8 cellular contexts compared by ENCODE assay signal in the genomic region with DNA sequence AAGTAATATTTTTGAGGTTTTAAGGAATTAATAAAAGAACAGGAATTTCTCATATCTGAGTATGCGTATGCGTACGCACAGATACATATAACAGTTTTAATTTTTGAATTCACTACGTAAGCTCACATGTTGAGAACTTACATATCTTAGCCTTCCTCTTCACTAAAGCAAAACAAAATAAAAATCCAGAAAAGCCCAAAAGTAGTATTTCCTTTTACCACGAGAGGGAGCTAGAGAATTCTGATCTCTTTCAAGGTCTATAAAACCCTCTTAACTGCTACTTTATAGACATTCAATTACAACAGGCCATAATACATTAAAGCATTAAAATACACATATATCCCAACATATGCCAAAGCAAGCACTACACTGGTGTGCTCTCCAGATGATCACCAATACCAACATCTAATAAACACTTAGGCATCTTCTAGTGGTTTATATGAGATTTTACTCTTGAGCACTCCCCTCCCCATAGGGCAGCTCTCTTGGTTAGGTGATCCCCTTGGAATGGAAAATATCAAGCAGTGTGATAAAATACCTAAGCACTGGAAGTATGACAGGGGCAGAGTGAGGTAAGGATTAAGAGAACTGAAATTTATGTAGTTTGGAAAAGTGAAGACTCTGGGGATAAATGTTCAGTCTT.
DNase-seq lines count a peak whose midpoint lies in the region; ATAC-seq, FAIRE-seq and TF ChIP-seq lines count a peak whose summit lies in the region.

No MANE protein-coding gene starts in this region.

- H3K27ac ChIP-seq in keratinocyte (ENCODE audit: control insufficient read depth, insufficient read depth, low read length) (no peak overlapping the region), upper lobe of right lung (no peak overlapping the region)

- no peaks in the 10 kb centered on the region for H4K20me1 ChIP-seq in keratinocyte (ENCODE audit: control insufficient read depth, extremely low read depth, insufficient read depth, low read length)

- FAIRE-seq in keratinocyte (lab: Jason Lieb, UNC) = peak; percentile 68

- H3K9me1 ChIP-seq in keratinocyte (ENCODE audit: control insufficient read depth, extremely low read depth, insufficient read depth, low read length) = no peaks in the 10 kb centered on the region

- H3K4me3 ChIP-seq in AG09309 (ENCODE audit: control insufficient read depth, low read depth, low read length) (no peak overlapping the region), keratinocyte (ENCODE audit: control insufficient read depth in 2 of 3, extremely low read depth in 1 of 3, insufficient read depth in 2 of 3, low read depth in 1 of 3, low read length in 3 of 3) (no peak overlapping the region), upper lobe of right lung (no peak overlapping the region)

- no peaks in the 10 kb centered on the region for H3K4me1 ChIP-seq in keratinocyte (ENCODE audit: control insufficient read depth, extremely low read depth, insufficient read depth, low read length)
- no peaks in the 10 kb centered on the region for H3K4me1 ChIP-seq in upper lobe of right lung

- in situ Hi-C loops in GM13977 (cut with MboI; ENCODE audit: low pct_unique_long_range_greater_than_20kb, low sequenced_read_pairs, unreplicated experiment) = no loop called here

- peak; percentile 55 for TF ChIP-seq CTCF in AG09309 (IDR thresholded peaks at IDR 0.05; ENCODE audit: control insufficient read depth, insufficient read depth, low read depth, low read length, missing control alignments)
- peak; percentile 57 for TF ChIP-seq CTCF in GM13977 (IDR thresholded peaks at IDR 0.05; ENCODE audit: extremely low read depth, insufficient read depth, missing control alignments)
- TF ChIP-seq CTCF in keratinocyte (optimal IDR thresholded peaks at IDR 0.05 in 1 of 3, IDR thresholded peaks at IDR 0.05 in 1 of 3, conservative IDR thresholded peaks at IDR 0.05 in 1 of 3; ENCODE audit: extremely low read depth in 1 of 3, insufficient read depth in 2 of 3, low read length in 3 of 3) = peak in 2 of 3 experiments; percentile 34 to 55
- peak; percentile 77 for TF ChIP-seq CTCF in upper lobe of right lung (IDR thresholded peaks at IDR 0.05)

- H3K9ac ChIP-seq in keratinocyte (ENCODE audit: control insufficient read depth, extremely low read depth, insufficient read depth, low read length) = no peak overlapping the region

- H3K9me3 ChIP-seq in keratinocyte (ENCODE audit: control insufficient read depth, low read depth, low read length) = no peaks in the 10 kb centered on the region
- H3K9me3 ChIP-seq in upper lobe of right lung = no peaks in the 10 kb centered on the region

- no peaks in the 10 kb centered on the region for H3K79me2 ChIP-seq in keratinocyte (ENCODE audit: control insufficient read depth, insufficient read depth, low read length)

- DNase-seq in AG09309 (ENCODE audit: low read depth) (no peak), GM13977 (ENCODE audit: low spot score) (peak; percentile 33), NCI-H2227 treated with DMSO at 0.1 percent for 48 hours (lab: John Stamatoyannopoulos, UW) (peak; percentile 80), amniotic epithelial cell (ENCODE audit: low read depth) (peak; percentile 78), keratinocyte (ENCODE audit: low read depth, low spot score) (no peak), upper lobe of right lung (no peak)
- no peak for DNase-seq in activated CD4-positive, CD25-positive, alpha-beta regulatory T cell treated with anti-CD3 and anti-CD28 coated beads, Interleukin-2, amount 50 U/mL, for 72 hours

- no peak overlapping the region for H3K4me2 ChIP-seq in keratinocyte (ENCODE audit: control insufficient read depth, extremely low read depth, insufficient read depth, low read depth, low read length)

- H3K36me3 ChIP-seq in keratinocyte (ENCODE audit: control insufficient read depth in 2 of 2, extremely low read depth in 1 of 2, insufficient read depth in 2 of 2, low read length in 2 of 2) (no peaks in the 10 kb centered on the region), upper lobe of right lung (no peaks in the 10 kb centered on the region)

- H3K27me3 ChIP-seq in keratinocyte (ENCODE audit: control insufficient read depth, extremely low read depth, insufficient read depth, low read length) (peaks cover 38% of the 10 kb centered on the region), upper lobe of right lung (peaks cover 82% of the 10 kb centered on the region)

- H2AFZ ChIP-seq in keratinocyte (ENCODE audit: control insufficient read depth, low read length) = no peak overlapping the region

- ATAC-seq in upper lobe of right lung (no peak), HG02571 (IDR thresholded peaks at IDR 0.05; ENCODE audit: unreplicated experiment) (no peak)

- dilution Hi-C loops in keratinocyte (cut with MboI; ENCODE audit: extremely low pct_ligation_motif_present, low sequenced_read_pairs) = no loop called here

- intact Hi-C loops in upper lobe of right lung (cut with DNase I) = no loop called here

Comparison
In these comparisons a context has a peak if more than half of its experiments do, and no peak if none do; other contexts are left out.
1. DNase-seq: peak in GM13977 (single experiment), NCI-H2227 treated with DMSO at 0.1 percent for 48 hours (single experiment) and amniotic epithelial cell (single experiment); none in AG09309 (single experiment), keratinocyte (single experiment), upper lobe of right lung (single experiment) and activated CD4-positive, CD25-positive, alpha-beta regulatory T cell treated with anti-CD3 and anti-CD28 coated beads, Interleukin-2, amount 50 U/mL, for 72 hours (single experiment).
2. Peak in every context shown above with its lines, with median percentiles within 50 percentile points of each other: CTCF ChIP-seq.